ENCODE assay signal across 9 cellular contexts in genomic region chr20:64082821-64083379, GRCh38. TPM values are rescaled to one million over a fixed set of nuclear protein-coding genes. Genes with fewer than 3 reads are reported as not detected.
DNase-seq lines count a peak whose midpoint lies in the region; ATAC-seq lines count a peak whose summit lies in the region.
"Had no signal": no experiment of that assay in that cellular context is flagged by ENCODE, and none has a peak within 500 bp of the region (broad histone marks: within the 10 kb centered on the region; RNA-seq: fewer than 3 reads in every experiment).

No MANE protein-coding gene starts in this region.

- intact Hi-C loops in right cardiac atrium (cut with DNase I): loop anchor here in 1 of 4 donors (5.0 kb wide), 1 partner anchor 39 kb away; no protein-coding TSS in a partner anchor

- peak overlapping the region; percentile 68 for H3K4me3 Mint-ChIP-seq in activated CD4-positive, alpha-beta T cell treated with anti-CD3 and anti-CD28 coated beads, Interleukin-2, amount 10 ng/mL, durations not matched to agents 7 days and 5 days
- H3K4me3 Mint-ChIP-seq in T-cell: peak overlapping the region; percentile 65 to 79 (median 70)
- H3K4me3 Mint-ChIP-seq in stimulated activated memory B cell treated with anti-CD40 and anti-IgM and Interleukin-4, amounts not matched to agents 10 μg/mL and 1 μg/mL and 100 μg/mL, for 72 hours: peak overlapping the region; percentile 78

- peaks cover 32% of the 10 kb centered on the region for H3K4me1 Mint-ChIP-seq in activated CD4-positive, alpha-beta T cell treated with anti-CD3 and anti-CD28 coated beads, Interleukin-2, amount 10 ng/mL, durations not matched to agents 7 days and 5 days
- peaks cover 32 to 39% (median 35%) of the 10 kb centered on the region in 3 donors for H3K4me1 Mint-ChIP-seq in T-cell
- H3K4me1 Mint-ChIP-seq in stimulated activated memory B cell treated with anti-CD40 and anti-IgM and Interleukin-4, amounts not matched to agents 10 μg/mL and 1 μg/mL and 100 μg/mL, for 72 hours: peaks cover 39% of the 10 kb centered on the region

- no peaks in the 10 kb centered on the region for H3K4me1 ChIP-seq in right cardiac atrium (ENCODE audit: control insufficient read depth, insufficient read depth, low read length)

- 18% methylated on average over 14 of the region's 14 CpGs for WGBS in right cardiac atrium

- no peak for DNase-seq in activated CD4-positive, alpha-beta T cell treated with anti-CD3 and anti-CD28 coated beads, Interleukin-2, amount 10 ng/mL, durations not matched to agents 7 days and 5 days
- no peak for DNase-seq in activated CD4-positive, alpha-beta T cell treated with anti-CD3 and anti-CD28 coated beads for 4 hours
- DNase-seq in T-cell: no peak
- peak in 1 of 3 donors; percentile 41 for DNase-seq in right cardiac atrium
- no peak for DNase-seq in COLO829 (ENCODE audit: low spot score)
- no peak for DNase-seq in stimulated activated CD4-positive, alpha-beta T cell treated with anti-CD3 and anti-CD28 coated beads, Interleukin-1b, Interleukin-23, amount 100 ng/mL, for 48 hours

- peaks cover 28% of the 10 kb centered on the region for H3K27me3 Mint-ChIP-seq in activated CD4-positive, alpha-beta T cell treated with anti-CD3 and anti-CD28 coated beads, Interleukin-2, amount 10 ng/mL, durations not matched to agents 7 days and 5 days
- peaks cover 0 to 6% of the 10 kb centered on the region in 2 donors for H3K27me3 Mint-ChIP-seq in T-cell
- peaks cover 10% of the 10 kb centered on the region for H3K27me3 Mint-ChIP-seq in stimulated activated memory B cell treated with anti-CD40 and anti-IgM and Interleukin-4, amounts not matched to agents 10 μg/mL and 1 μg/mL and 100 μg/mL, for 72 hours

- H3K27ac Mint-ChIP-seq in activated CD4-positive, alpha-beta T cell treated with anti-CD3 and anti-CD28 coated beads, Interleukin-2, amount 10 ng/mL, durations not matched to agents 7 days and 5 days: no peak overlapping the region
- H3K27ac Mint-ChIP-seq in T-cell: peak overlapping the region in 1 of 2 donors; percentile 23
- peak overlapping the region; percentile 69 for H3K27ac Mint-ChIP-seq in stimulated activated memory B cell treated with anti-CD40 and anti-IgM and Interleukin-4, amounts not matched to agents 10 μg/mL and 1 μg/mL and 100 μg/mL, for 72 hours

- peak overlapping the region; percentile 71 for H3K4me3 ChIP-seq in right cardiac atrium (ENCODE audit: low read length)

- H3K27ac ChIP-seq in right cardiac atrium (ENCODE audit: low read length): no peak overlapping the region
- H3K27ac ChIP-seq: C4-2B had no signal

- ATAC-seq in T-cell (replicated peaks in 1 of 4) (no peak), right cardiac atrium (no peak), GM21786 (IDR thresholded peaks at IDR 0.05; ENCODE audit: unreplicated experiment) (no peak)
- no peak for ATAC-seq in stimulated activated memory B cell treated with anti-CD40 and anti-IgM and Interleukin-4, amounts not matched to agents 10 μg/mL and 1 μg/mL and 100 μg/mL, for 72 hours

- H3K9me3 Mint-ChIP-seq in activated CD4-positive, alpha-beta T cell treated with anti-CD3 and anti-CD28 coated beads, Interleukin-2, amount 10 ng/mL, durations not matched to agents 7 days and 5 days: peaks cover 5% of the 10 kb centered on the region
- peaks cover 0 to 2% (median 0%) of the 10 kb centered on the region in 3 donors for H3K9me3 Mint-ChIP-seq in T-cell
- H3K9me3 Mint-ChIP-seq in stimulated activated memory B cell treated with anti-CD40 and anti-IgM and Interleukin-4, amounts not matched to agents 10 μg/mL and 1 μg/mL and 100 μg/mL, for 72 hours: peaks cover 6% of the 10 kb centered on the region

- no peaks in the 10 kb centered on the region for H3K27me3 ChIP-seq in right cardiac atrium (ENCODE audit: control insufficient read depth, insufficient read depth)

- peaks cover 7% of the 10 kb centered on the region for H3K36me3 Mint-ChIP-seq in activated CD4-positive, alpha-beta T cell treated with anti-CD3 and anti-CD28 coated beads, Interleukin-2, amount 10 ng/mL, durations not matched to agents 7 days and 5 days (ENCODE audit: low read depth)
- no peaks in the 10 kb centered on the region for H3K36me3 Mint-ChIP-seq in T-cell
- no peaks in the 10 kb centered on the region for H3K36me3 Mint-ChIP-seq in stimulated activated memory B cell treated with anti-CD40 and anti-IgM and Interleukin-4, amounts not matched to agents 10 μg/mL and 1 μg/mL and 100 μg/mL, for 72 hours

- POLR2A ChIA-PET in activated CD4-positive, alpha-beta T cell treated with anti-CD3 and anti-CD28 coated beads, Interleukin-2, amount 10 ng/mL, durations not matched to agents 7 days and 5 days (lab: Charles Lee): no interaction called here
- POLR2A ChIA-PET in T-cell (lab: Charles Lee): no interaction called here

- CTCF ChIA-PET in activated CD4-positive, alpha-beta T cell treated with anti-CD3 and anti-CD28 coated beads, Interleukin-2, amount 10 ng/mL, durations not matched to agents 7 days and 5 days (lab: Charles Lee): interaction anchor here (0.9 to 2.1 kb wide), 11 partner anchors 11 to 203 kb away, joined by 3 to 16 read pairs (median 4); no protein-coding TSS in a partner anchor
- CTCF ChIA-PET in T-cell (lab: Charles Lee): interaction anchor here (0.5 to 1.6 kb wide), 5 partner anchors 44 to 1961 kb away, joined by 3 to 5 read pairs (median 3); partner anchors contain the start of genes LIME1 (in 1 of the 2) and LSM14B (in 1 of the 2)

- H3K9me3 ChIP-seq in right cardiac atrium (ENCODE audit: control insufficient read depth, low read length): no peaks in the 10 kb centered on the region

RNA-seq across cellular contexts. Expression of gene LKAAEAR1, which starts 1.3 kb away (rescaled TPM):
- total RNA-seq in activated CD4-positive, alpha-beta T cell treated with anti-CD3 and anti-CD28 coated beads, Interleukin-2, amount 10 ng/mL, durations not matched to agents 7 days and 5 days: under 1 TPM; 0.44 to 0.89 TPM
- under 1 TPM in 3 of 5 donors, not detected in 2; 0.30 to 0.86 (median 0.35) TPM for total RNA-seq in T-cell
- under 1 TPM in 3 of 4 donors, not detected in 1; 0.29 to 0.65 (median 0.50) TPM for total RNA-seq in right cardiac atrium
- polyA plus RNA-seq in right cardiac atrium: 0.41 TPM

RNA-seq across cellular contexts. Expression of gene OPRL1, which starts 3.0 kb away (rescaled TPM):
- 1 to 10 TPM; 1.6 TPM for total RNA-seq in activated CD4-positive, alpha-beta T cell treated with anti-CD3 and anti-CD28 coated beads, Interleukin-2, amount 10 ng/mL, durations not matched to agents 7 days and 5 days
- 1 to 10 TPM; 1.1 to 1.9 (median 1.5) TPM for total RNA-seq in T-cell
- total RNA-seq in right cardiac atrium: 1 to 10 TPM in 2 of 4 donors, under 1 TPM in 2; 0.50 to 1.3 (median 1.1) TPM
- 0.81 TPM for polyA plus RNA-seq in right cardiac atrium

RNA-seq across cellular contexts. Expression of gene RGS19, which starts 3.6 kb away (rescaled TPM):
- total RNA-seq in activated CD4-positive, alpha-beta T cell treated with anti-CD3 and anti-CD28 coated beads, Interleukin-2, amount 10 ng/mL, durations not matched to agents 7 days and 5 days: 100 to 1,000 TPM; 105 to 107 TPM
- total RNA-seq in T-cell (10 to 100 TPM; 39.2 to 61.7 (median 57.3) TPM), right cardiac atrium (1 to 10 TPM; 6.3 to 9.1 (median 8.3) TPM)
- 5.8 TPM for polyA plus RNA-seq in right cardiac atrium

RNA-seq across cellular contexts. Expression of gene TCEA2, which starts 19.9 kb away (rescaled TPM):
- 10 to 100 TPM; 47.6 to 57.9 TPM for total RNA-seq in activated CD4-positive, alpha-beta T cell treated with anti-CD3 and anti-CD28 coated beads, Interleukin-2, amount 10 ng/mL, durations not matched to agents 7 days and 5 days
- total RNA-seq in T-cell (10 to 100 TPM; 25.8 to 49.7 (median 40.1) TPM), right cardiac atrium (10 to 100 TPM; 46.3 to 52.0 (median 50.0) TPM)
- 38.3 TPM for polyA plus RNA-seq in right cardiac atrium

RNA-seq across cellular contexts. Expression of gene NPBWR2, which starts 24.5 kb away (rescaled TPM):
- not detected for total RNA-seq in activated CD4-positive, alpha-beta T cell treated with anti-CD3 and anti-CD28 coated beads, Interleukin-2, amount 10 ng/mL, durations not matched to agents 7 days and 5 days
- not detected for total RNA-seq in T-cell
- total RNA-seq in right cardiac atrium: not detected
- not detected for polyA plus RNA-seq in right cardiac atrium
